In the genomic region with DNA sequence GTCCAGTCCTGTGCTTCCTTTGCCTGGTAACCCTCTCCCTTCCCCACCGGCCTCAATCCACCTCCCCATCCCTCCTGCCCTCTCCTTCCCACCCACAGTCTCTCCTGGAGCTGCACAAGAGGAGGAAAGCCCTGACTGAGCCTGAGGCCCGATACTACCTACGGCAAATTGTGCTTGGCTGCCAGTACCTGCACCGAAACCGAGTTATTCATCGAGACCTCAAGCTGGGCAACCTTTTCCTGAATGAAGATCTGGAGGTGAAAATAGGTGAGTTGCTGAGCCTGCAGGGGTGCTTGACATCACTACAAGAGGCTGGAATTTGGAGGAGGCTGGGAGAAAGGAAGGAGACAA, we compare ENCODE assay signal across 10 cellular contexts. TPM values are rescaled to one million over a fixed set of nuclear protein-coding genes. Genes with fewer than 3 reads are reported as not detected.
DNase-seq lines count a peak whose midpoint lies in the region; ATAC-seq, FAIRE-seq and TF ChIP-seq lines count a peak whose summit lies in the region.
"Had no signal": no experiment of that assay in that cellular context is flagged by ENCODE, and none has a peak within 500 bp of the region (broad histone marks: within the 10 kb centered on the region; RNA-seq: fewer than 3 reads in every experiment).

No MANE protein-coding gene starts in this region.

- peak overlapping the region; percentile 61 for H3K4me2 ChIP-seq in KMS-11
- H3K4me2 ChIP-seq in K562 (ENCODE audit: insufficient read depth, low read length) = peak overlapping the region; percentile 100

- H3K27me3 ChIP-seq in CD8-positive, alpha-beta memory T cell (ENCODE audit: insufficient read depth, low read length, poor library complexity, severe bottlenecking) = no peaks in the 10 kb centered on the region
- no peaks in the 10 kb centered on the region for H3K27me3 ChIP-seq in KMS-11 (ENCODE audit: insufficient read depth, low read depth)
- H3K27me3 ChIP-seq in K562 (ENCODE audit: control insufficient read depth in 2 of 2, insufficient read depth in 2 of 2, low read length in 2 of 2) = no peaks in the 10 kb centered on the region
- H3K27me3 ChIP-seq in aorta (ENCODE audit: control insufficient read depth in 1 of 2, insufficient read depth in 2 of 2, low read length in 1 of 2) = no peaks in the 10 kb centered on the region

- TF ChIP-seq CTCF in KMS-11 (conservative IDR thresholded peaks at IDR 0.05; ENCODE audit: low read depth, low read length) (no peak), K562 (IDR thresholded peaks at IDR 0.05 in 2 of 3, conservative IDR thresholded peaks at IDR 0.05 in 1 of 3; ENCODE audit: insufficient read depth in 2 of 3, low read depth in 1 of 3, low read length in 3 of 3) (no peak)

- intact Hi-C loops in K562 (cut with micrococcal nuclease) = loop anchor here (2.0 kb wide), 2 partner anchors 39 to 49 kb away; a partner anchor contains a TSS
- intact Hi-C loops in aorta (cut with DNase I) = no loop called here

- ATAC-seq in K562 (0 out of 3 replicates have a peak, but pooled peaks have one; percentile 1), naive B cell (ENCODE audit: low read depth in 2 of 2) (no peak), HG02571 (IDR thresholded peaks at IDR 0.05; ENCODE audit: unreplicated experiment) (no peak), aorta (ENCODE audit: low FRiP score) (no peak)

- no peak for TF ChIP-seq RAD21 in K562 (CRISPR knock-in tag; conservative IDR thresholded peaks at IDR 0.05 in 1 of 2, IDR thresholded peaks at IDR 0.05 in 1 of 2)

- H3K36me3 ChIP-seq in CD8-positive, alpha-beta memory T cell (ENCODE audit: insufficient read depth, low read length) = no peaks in the 10 kb centered on the region
- peaks cover 29% of the 10 kb centered on the region; the same call in 1 of the 2 replicates for H3K36me3 ChIP-seq in KMS-11 (ENCODE audit: insufficient read depth)
- peaks cover 57% of the 10 kb centered on the region for H3K36me3 ChIP-seq in K562 (ENCODE audit: control insufficient read depth, insufficient read depth, low read length)
- no peaks in the 10 kb centered on the region for H3K36me3 ChIP-seq in aorta (ENCODE audit: control insufficient read depth in 1 of 2, insufficient read depth in 2 of 2, low read length in 1 of 2)

- H2AFZ ChIP-seq in KMS-11 (ENCODE audit: low read depth) (no peak overlapping the region), K562 (ENCODE audit: low read depth, low read length) (peak overlapping the region; percentile 89)

- H3K9me3 Mint-ChIP-seq in CD8-positive, alpha-beta memory T cell = no peaks in the 10 kb centered on the region
- no peaks in the 10 kb centered on the region for H3K9me3 Mint-ChIP-seq in naive B cell

- peaks cover 14% of the 10 kb centered on the region for H3K4me1 ChIP-seq in CD8-positive, alpha-beta memory T cell (ENCODE audit: insufficient read depth, low read length)
- H3K4me1 ChIP-seq in KMS-11 (ENCODE audit: low read depth, poor library complexity, severe bottlenecking) (peaks cover 30% of the 10 kb centered on the region), K562 (replicated peaks in 1 of 2; ENCODE audit: control insufficient read depth in 2 of 2, insufficient read depth in 2 of 2, low read length in 2 of 2) (peaks cover 19 to 28% of the 10 kb centered on the region in 2 experiments; a peak in 4 of 5 replicates), aorta (ENCODE audit: control insufficient read depth in 1 of 2, insufficient read depth in 2 of 2, low read length in 2 of 2) (no peaks in the 10 kb centered on the region)

- H3K27me3 Mint-ChIP-seq in CD8-positive, alpha-beta memory T cell = no peaks in the 10 kb centered on the region
- peaks cover 0 to 12% (median 0%) of the 10 kb centered on the region in 3 donors for H3K27me3 Mint-ChIP-seq in naive B cell

- peaks cover 12 to 28% (median 24%) of the 10 kb centered on the region in 3 donors for H3K4me1 Mint-ChIP-seq in CD8-positive, alpha-beta memory T cell
- peaks cover 16 to 19% (median 16%) of the 10 kb centered on the region in 3 donors for H3K4me1 Mint-ChIP-seq in naive B cell

- BruUV-seq in K562 (replicated peaks; lab: Mats Ljungman, UMichigan) = no TSS peak

- H3K27ac Mint-ChIP-seq in CD8-positive, alpha-beta memory T cell = peak overlapping the region in 1 of 8 donors; percentile 25
- H3K27ac Mint-ChIP-seq in naive B cell = no peak overlapping the region

- H3K9me1 ChIP-seq in K562 (ENCODE audit: control insufficient read depth, insufficient read depth, low read length) = no peaks in the 10 kb centered on the region

- peak overlapping the region; percentile 39 to 89 (median 83) for H3K4me3 Mint-ChIP-seq in CD8-positive, alpha-beta memory T cell
- peak overlapping the region in 7 of 8 donors; percentile 28 to 88 (median 73) for H3K4me3 Mint-ChIP-seq in naive B cell

- H3K9me3 ChIP-seq in CD8-positive, alpha-beta memory T cell (ENCODE audit: low read length) = no peaks in the 10 kb centered on the region
- H3K9me3 ChIP-seq in K562 (replicated peaks; ENCODE audit: control insufficient read depth, insufficient read depth, low read depth, low read length) = no peaks in the 10 kb centered on the region
- H3K9me3 ChIP-seq in aorta (ENCODE audit: control insufficient read depth, low read length) = no peaks in the 10 kb centered on the region

- no peak overlapping the region for H3K4me3 ChIP-seq in CD8-positive, alpha-beta memory T cell (ENCODE audit: low read length)
- H3K4me3 ChIP-seq in KMS-11 (IDR thresholded peaks at IDR 0.05; ENCODE audit: insufficient read depth, low read depth, low read length) = peak overlapping the region; percentile 40
- peak overlapping the region; percentile 87 for H3K4me3 ChIP-seq in K562
- H3K4me3 ChIP-seq in aorta (ENCODE audit: low read length in 2 of 2) = no peak overlapping the region

- H3K27ac ChIP-seq in CD8-positive, alpha-beta memory T cell (ENCODE audit: low read depth, low read length) = peak overlapping the region; percentile 75
- H3K27ac ChIP-seq in KMS-11 (no peak overlapping the region), K562 (ENCODE audit: extremely low read depth, low read depth, low read length) (peak overlapping the region; percentile 99), aorta (ENCODE audit: low read depth in 1 of 2, low read length in 2 of 2) (no peak overlapping the region)

- TF ChIP-seq EP300 in K562 (IDR thresholded peaks at IDR 0.05; ENCODE audit: low read length) = no peak

- POLR2A ChIA-PET in CD8-positive, alpha-beta memory T cell (lab: Charles Lee) = no interaction called here
- POLR2A ChIA-PET in K562 (lab: Yijun Ruan, JAX) = interaction anchor here (0.7 to 5.0 kb wide), 6 partner anchors 11 to 157 kb away, joined by 3 to 66 read pairs (median 5); a partner anchor contains a TSS

- TF ChIP-seq POLR2A in K562 (conservative IDR thresholded peaks at IDR 0.05) = no peak

- no peak for FAIRE-seq in K562 (lab: Jason Lieb, UNC)

- in situ Hi-C loops in K562 (cut with MboI) = no loop called here

- no peak for DNase-seq in CD8-positive, alpha-beta memory T cell
- DNase-seq in K562 (ENCODE audit: extremely low read depth in 1 of 4, low spot score in 3 of 4) (no peak), naive B cell (no peak), NCI-H2227 (lab: John Stamatoyannopoulos, UW; ENCODE audit: unreplicated experiment) (no peak), aorta (no peak), Ammon's horn (ENCODE audit: low spot score) (no peak)
- DNase-seq: NCI-H524 treated with DMSO at 0.1 percent for 48 hours had no signal

- H4K20me1 ChIP-seq in KMS-11 (ENCODE audit: insufficient read depth) (0 out of 2 replicates have a peak, but pooled peaks cover 8% of the 10 kb centered on the region), K562 (replicated peaks; ENCODE audit: control insufficient read depth, insufficient read depth, low read length) (peaks cover 18% of the 10 kb centered on the region)

- 5% methylated on average over 6 of the region's 6 CpGs for WGBS in K562 (ENCODE audit: insufficient coverage, low coverage, missing lambda C conversion rate)
- 41 to 46% methylated on average over 6 of the region's 6 CpGs for WGBS in aorta, 2 donors

- H3K9ac ChIP-seq in KMS-11 (peak overlapping the region; percentile 67; the same call in 1 of the 2 replicates), K562 (ENCODE audit: insufficient read depth in 1 of 2, low read depth in 2 of 2, low read length in 2 of 2) (peak overlapping the region; percentile 100)

- peaks cover 49% of the 10 kb centered on the region for H3K79me2 ChIP-seq in KMS-11 (ENCODE audit: insufficient read depth, low read depth)
- H3K79me2 ChIP-seq in K562 (ENCODE audit: control insufficient read depth, insufficient read depth, low read length) = peaks cover 57% of the 10 kb centered on the region

- CTCF ChIA-PET in CD8-positive, alpha-beta memory T cell (lab: Charles Lee) = interaction anchor here (1.0 kb wide), 1 partner anchor 39 kb away, joined by 3 read pairs; no protein-coding TSS in a partner anchor
- CTCF ChIA-PET in K562 (lab: Yijun Ruan, JAX; ENCODE audit: low intra/inter-chr PET ratio) = no interaction called here

- H3K36me3 Mint-ChIP-seq in CD8-positive, alpha-beta memory T cell = peaks cover 0 to 31% (median 3%) of the 10 kb centered on the region in 3 donors
- H3K36me3 Mint-ChIP-seq in naive B cell = peaks cover 0 to 8% of the 10 kb centered on the region in 2 donors

RNA-seq across cellular contexts. Expression of a gene that starts 1.3 kb away (rescaled TPM):
- 10 to 100 TPM; 48.3 to 49.7 TPM for total RNA-seq in CD8-positive, alpha-beta memory T cell
- polyA plus RNA-seq in CD8-positive, alpha-beta memory T cell = 0.41 TPM
- total RNA-seq in K562 (2011; cell fraction: chromatin; rRNA removed; ENCODE audit: low replicate concordance) = 111 and 188 TPM in 2 replicates
- total RNA-seq in K562 (2011; cell fraction: nucleolus; rRNA removed) = 141 and 146 TPM in 2 replicates
- total RNA-seq in K562 (2011; cell fraction: nucleoplasm; rRNA removed) = 112 and 116 TPM in 2 replicates
- total RNA-seq in K562 (2014; rRNA removed) (76.3 and 90.5 TPM in 2 replicates), K562 (2014; rRNA removed; fragmentation: Illumina TruSeq; extraction: Trizol) (36.9 and 45.2 TPM in 2 replicates), K562 (2015; rRNA removed; fragmentation: Illumina TruSeq; extraction: Trizol) (35.5 and 35.6 TPM in 2 replicates), K562 (2021) (139 and 152 TPM in 2 replicates), aorta (1 to 10 TPM; 1.6 to 4.7 TPM)
- polyA plus RNA-seq in K562 (2011; rRNA removed) (45.5 and 105 TPM in 2 replicates), K562 (2014; fragmentation: Illumina TruSeq; extraction: Trizol) (169 and 212 TPM in 2 replicates), K562 (2014; fragmentation: Nextera tagmentation; extraction: Ambion mirVana) (10 to 100 TPM; 13.6 to 24.8 TPM), K562 (2014; rRNA removed) (72.2 and 87.6 TPM in 2 replicates), naive B cell (ENCODE audit: low read depth in 6 of 6) (under 1 TPM in 3 of 6 donors, not detected in 3; 0.27 to 0.96 (median 0.45) TPM), aorta (1 to 10 TPM in 1 of 2 donors, under 1 TPM in 1; 0.88 to 3.3 TPM)
- polyA plus RNA-seq in K562 (2011; cell fraction: cytosol; rRNA removed) = 134 and 197 TPM in 2 replicates
- 128 and 139 TPM in 2 replicates for polyA plus RNA-seq in K562 (2011; cell fraction: nucleus; rRNA removed)
- polyA plus RNA-seq in K562 (2012) = 138 and 150 TPM in 2 replicates
- polyA minus RNA-seq in K562 (2011; rRNA and poly(A)+ RNA removed) = 74.4 and 102 TPM in 2 replicates
- polyA minus RNA-seq in K562 (2011; cell fraction: cytosol; rRNA and poly(A)+ RNA removed) = 131 and 161 TPM in 2 replicates
- polyA minus RNA-seq in K562 (2011; cell fraction: nucleus; rRNA and poly(A)+ RNA removed) = 61.0 and 77.9 TPM in 2 replicates

RNA-seq across cellular contexts. Expression of a gene that starts 33.1 kb away (rescaled TPM):
- total RNA-seq in CD8-positive, alpha-beta memory T cell = not detected
- polyA plus RNA-seq in CD8-positive, alpha-beta memory T cell = not detected
- 1.00 and 1.2 TPM in 2 replicates for total RNA-seq in K562 (2011; cell fraction: chromatin; rRNA removed; ENCODE audit: low replicate concordance)
- total RNA-seq in K562 (2011; cell fraction: nucleolus; rRNA removed) = 9.5 and 13.8 TPM in 2 replicates
- 10.4 and 24.5 TPM in 2 replicates for total RNA-seq in K562 (2011; cell fraction: nucleoplasm; rRNA removed)
- total RNA-seq in K562 (2014; rRNA removed) (1.5 and 2.1 TPM in 2 replicates), K562 (2014; rRNA removed; fragmentation: Illumina TruSeq; extraction: Trizol) (0.67 and 0.69 TPM in 2 replicates), K562 (2015; rRNA removed; fragmentation: Illumina TruSeq; extraction: Trizol) (1.0 TPM in 1 of 2 replicates, not detected in the other), K562 (2021) (0.22 and 0.36 TPM in 2 replicates), aorta (not detected)
- polyA plus RNA-seq in K562 (2011; rRNA removed) (0.12 and 0.33 TPM in 2 replicates), K562 (2014; fragmentation: Illumina TruSeq; extraction: Trizol) (not detected in 2 replicates), K562 (2014; fragmentation: Nextera tagmentation; extraction: Ambion mirVana) (not detected), K562 (2014; rRNA removed) (0.07 TPM in 1 of 2 replicates, not detected in the other), naive B cell (ENCODE audit: low read depth in 6 of 6) (not detected), aorta (under 1 TPM; 0.10 to 0.50 TPM)
- 0.12 TPM in 1 of 2 replicates, not detected in the other for polyA plus RNA-seq in K562 (2011; cell fraction: cytosol; rRNA removed)
- polyA plus RNA-seq in K562 (2011; cell fraction: nucleus; rRNA removed) = 0.35 and 0.41 TPM in 2 replicates
- 0.01 and 0.24 TPM in 2 replicates for polyA plus RNA-seq in K562 (2012)
- 8.3 and 11.8 TPM in 2 replicates for polyA minus RNA-seq in K562 (2011; rRNA and poly(A)+ RNA removed)
- 5.3 TPM in 1 of 2 replicates, not detected in the other for polyA minus RNA-seq in K562 (2011; cell fraction: cytosol; rRNA and poly(A)+ RNA removed)
- polyA minus RNA-seq in K562 (2011; cell fraction: nucleus; rRNA and poly(A)+ RNA removed) = 4.4 and 7.6 TPM in 2 replicates
- total RNA-seq: skeletal muscle tissue had no signal

RNA-seq across cellular contexts. Expression of a gene that starts 38.7 kb away (rescaled TPM):
- total RNA-seq in CD8-positive, alpha-beta memory T cell = 100 to 1,000 TPM in 1 of 2 experiments, 10 to 100 TPM in 1; 99.1 to 104 TPM
- 65.1 TPM for polyA plus RNA-seq in CD8-positive, alpha-beta memory T cell
- 79.4 and 112 TPM in 2 replicates for total RNA-seq in K562 (2011; cell fraction: chromatin; rRNA removed; ENCODE audit: low replicate concordance)
- total RNA-seq in K562 (2011; cell fraction: nucleolus; rRNA removed) = 39.1 and 44.0 TPM in 2 replicates
- 59.5 and 102 TPM in 2 replicates for total RNA-seq in K562 (2011; cell fraction: nucleoplasm; rRNA removed)
- total RNA-seq in K562 (2014; rRNA removed) (35.2 and 35.8 TPM in 2 replicates), K562 (2014; rRNA removed; fragmentation: Illumina TruSeq; extraction: Trizol) (75.9 and 84.3 TPM in 2 replicates), K562 (2015; rRNA removed; fragmentation: Illumina TruSeq; extraction: Trizol) (60.7 and 65.6 TPM in 2 replicates), K562 (2021) (78.2 and 81.1 TPM in 2 replicates), aorta (10 to 100 TPM; 40.1 to 44.7 TPM)
- polyA plus RNA-seq in K562 (2011; rRNA removed) (109 and 149 TPM in 2 replicates), K562 (2014; fragmentation: Illumina TruSeq; extraction: Trizol) (88.7 and 97.0 TPM in 2 replicates), K562 (2014; fragmentation: Nextera tagmentation; extraction: Ambion mirVana) (100 to 1,000 TPM in 1 of 2 experiments, 10 to 100 TPM in 1; 45.2 to 123 TPM), K562 (2014; rRNA removed) (58.9 and 68.4 TPM in 2 replicates), naive B cell (ENCODE audit: low read depth in 6 of 6) (10 to 100 TPM; 28.0 to 61.6 (median 48.4) TPM), aorta (10 to 100 TPM in 1 of 2 donors, 1 to 10 TPM in 1; 9.0 to 18.1 TPM)
- 37.7 and 64.4 TPM in 2 replicates for polyA plus RNA-seq in K562 (2011; cell fraction: cytosol; rRNA removed)
- polyA plus RNA-seq in K562 (2011; cell fraction: nucleus; rRNA removed) = 66.1 and 70.0 TPM in 2 replicates
- polyA plus RNA-seq in K562 (2012) = 66.7 and 90.6 TPM in 2 replicates
- polyA minus RNA-seq in K562 (2011; rRNA and poly(A)+ RNA removed) = 165 and 206 TPM in 2 replicates
- 28.9 and 32.8 TPM in 2 replicates for polyA minus RNA-seq in K562 (2011; cell fraction: cytosol; rRNA and poly(A)+ RNA removed)
- 16.7 and 30.1 TPM in 2 replicates for polyA minus RNA-seq in K562 (2011; cell fraction: nucleus; rRNA and poly(A)+ RNA removed)

RNA-seq across cellular contexts. Expression of a gene that starts 38.9 kb away (rescaled TPM):
- total RNA-seq in CD8-positive, alpha-beta memory T cell = 10 to 100 TPM; 27.7 to 27.8 TPM
- 9.3 TPM for polyA plus RNA-seq in CD8-positive, alpha-beta memory T cell
- total RNA-seq in K562 (2011; cell fraction: chromatin; rRNA removed; ENCODE audit: low replicate concordance) = 21.7 and 43.5 TPM in 2 replicates
- total RNA-seq in K562 (2011; cell fraction: nucleolus; rRNA removed) = 14.5 and 17.8 TPM in 2 replicates
- total RNA-seq in K562 (2011; cell fraction: nucleoplasm; rRNA removed) = 31.3 and 36.0 TPM in 2 replicates
- 11.5 and 14.0 TPM in 2 replicates for total RNA-seq in K562 (2014; rRNA removed)
- 22.5 and 26.7 TPM in 2 replicates for total RNA-seq in K562 (2014; rRNA removed; fragmentation: Illumina TruSeq; extraction: Trizol)
- 22.2 and 25.8 TPM in 2 replicates for total RNA-seq in K562 (2015; rRNA removed; fragmentation: Illumina TruSeq; extraction: Trizol)
- total RNA-seq in K562 (2021) = 16.5 and 17.9 TPM in 2 replicates
- 12.5 and 14.9 TPM in 2 replicates for polyA plus RNA-seq in K562 (2011; rRNA removed)
- 5.0 and 7.9 TPM in 2 replicates for polyA plus RNA-seq in K562 (2011; cell fraction: cytosol; rRNA removed)
- 9.6 and 10.8 TPM in 2 replicates for polyA plus RNA-seq in K562 (2011; cell fraction: nucleus; rRNA removed)
- polyA plus RNA-seq in K562 (2012) = 11.2 and 13.3 TPM in 2 replicates
- polyA plus RNA-seq in K562 (2014; fragmentation: Illumina TruSeq; extraction: Trizol) = 15.0 and 19.1 TPM in 2 replicates
- 10 to 100 TPM in 1 of 2 experiments, 1 to 10 TPM in 1; 7.0 to 10.3 TPM for polyA plus RNA-seq in K562 (2014; fragmentation: Nextera tagmentation; extraction: Ambion mirVana)
- polyA plus RNA-seq in K562 (2014; rRNA removed) = 15.2 and 16.7 TPM in 2 replicates
- polyA minus RNA-seq in K562 (2011; rRNA and poly(A)+ RNA removed) = 25.6 and 28.5 TPM in 2 replicates
- polyA minus RNA-seq in K562 (2011; cell fraction: cytosol; rRNA and poly(A)+ RNA removed) = 8.1 and 11.6 TPM in 2 replicates
- polyA minus RNA-seq in K562 (2011; cell fraction: nucleus; rRNA and poly(A)+ RNA removed) = 12.4 and 21.4 TPM in 2 replicates
- polyA plus RNA-seq in naive B cell (ENCODE audit: low read depth in 6 of 6) = 1 to 10 TPM; 2.4 to 10.0 (median 6.2) TPM
- 1 to 10 TPM; 7.7 to 9.5 TPM for total RNA-seq in aorta
- polyA plus RNA-seq in aorta = 10 to 100 TPM in 1 of 2 donors, 1 to 10 TPM in 1; 3.5 to 10.9 TPM

Comparison
In these comparisons a context has a peak if more than half of its experiments do, and no peak if none do; other contexts are left out.
1. H3K27ac ChIP-seq: peak in CD8-positive, alpha-beta memory T cell (single experiment) and K562 (single experiment); none in KMS-11 (single experiment) and aorta (0 of 2).
2. H3K4me3 ChIP-seq: peak in KMS-11 (single experiment) and K562 (single experiment); none in CD8-positive, alpha-beta memory T cell (single experiment) and aorta (0 of 2).